ENCODE assay signal across 18 cellular contexts in the genomic region with DNA sequence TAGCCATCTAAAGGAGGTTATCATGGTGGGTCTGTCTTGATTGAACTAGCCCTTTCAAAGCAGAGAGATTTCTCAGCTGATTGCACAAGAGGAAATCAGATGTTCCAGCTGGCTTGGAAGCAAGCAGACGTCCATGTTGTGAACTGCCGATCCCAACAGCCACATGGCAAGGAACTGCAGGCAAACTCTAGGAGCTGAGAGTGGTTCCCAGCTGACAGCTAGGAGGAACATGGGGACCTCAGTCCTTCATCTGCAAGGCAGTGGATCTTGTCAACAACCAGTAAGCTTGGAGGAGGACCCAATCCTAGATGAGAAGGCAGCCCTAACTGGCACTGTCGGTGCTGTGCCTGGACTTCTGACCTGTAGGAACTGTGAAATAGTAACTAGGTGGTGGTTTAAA. TPM values are rescaled to one million over a fixed set of nuclear protein-coding genes. Genes with fewer than 3 reads are reported as not detected.
DNase-seq lines count a peak whose midpoint lies in the region; ATAC-seq and TF ChIP-seq lines count a peak whose summit lies in the region.
"Had no signal": no experiment of that assay in that cellular context is flagged by ENCODE, and none has a peak within 500 bp of the region (broad histone marks: within the 10 kb centered on the region; RNA-seq: fewer than 3 reads in every experiment).

No MANE protein-coding gene starts in this region.

- no peaks in the 10 kb centered on the region for H3K9me3 ChIP-seq in CD4-positive, alpha-beta T cell (ENCODE audit: control insufficient read depth, low read length)
- H3K9me3 ChIP-seq in sigmoid colon (no peaks in the 10 kb centered on the region), thyroid gland (no peaks in the 10 kb centered on the region)
- H3K9me3 ChIP-seq: ovary, upper lobe of left lung had no signal

- no peak for TF ChIP-seq EP300 in sigmoid colon (IDR thresholded peaks at IDR 0.05)

- H3K4me1 ChIP-seq in sigmoid colon = peaks cover 0 to 50% (median 31%) of the 10 kb centered on the region in 4 donors
- H3K4me1 ChIP-seq in thyroid gland = peaks cover 34 to 48% of the 10 kb centered on the region in 2 donors

- no peaks in the 10 kb centered on the region for H3K27me3 ChIP-seq in CD4-positive, alpha-beta T cell (ENCODE audit: control insufficient read depth, insufficient read depth, low read length)
- H3K27me3 ChIP-seq in sigmoid colon (no peaks in the 10 kb centered on the region), thyroid gland (no peaks in the 10 kb centered on the region)
- H3K27me3 ChIP-seq: ovary, upper lobe of left lung had no signal

- ATAC-seq in CD4-positive, alpha-beta T cell (ENCODE audit: poor library complexity) = no peak
- ATAC-seq in left ventricle myocardium superior = peak; percentile 53
- ATAC-seq: activated T-helper 17 cell treated with anti-CD3 and anti-CD28 coated beads, Interleukin-2, amount 50 U/mL, for 72 hours had no signal

- TF ChIP-seq CTCF in CD4-positive, alpha-beta T cell (IDR thresholded peaks at IDR 0.05) = no peak
- no peak for TF ChIP-seq CTCF in sigmoid colon (IDR thresholded peaks at IDR 0.05)
- no peak for TF ChIP-seq CTCF in Calu3 (IDR thresholded peaks at IDR 0.05; ENCODE audit: unreplicated experiment)
- TF ChIP-seq CTCF in thyroid gland (IDR thresholded peaks at IDR 0.05) = no peak

- WGBS in sigmoid colon, 2 donors = 8 to 44% methylated on average over 3 of the region's 3 CpGs
- WGBS in thyroid gland, 2 donors = 38 to 42% methylated on average over 3 of the region's 3 CpGs

- peaks cover 66% of the 10 kb centered on the region for H3K4me1 Mint-ChIP-seq in CD4-positive, alpha-beta T cell (ENCODE audit: low read depth)
- H3K4me1 Mint-ChIP-seq in activated CD4-positive, alpha-beta memory T cell treated with anti-CD3 and anti-CD28 coated beads, Interleukin-2, amount 10 ng/mL, durations not matched to agents 7 days and 5 days = peaks cover under 1% of the 10 kb centered on the region
- H3K4me1 Mint-ChIP-seq in Calu3 (ENCODE audit: low read depth, unreplicated experiment) = peaks cover 51% of the 10 kb centered on the region

- H3K4me3 ChIP-seq in sigmoid colon (no peak overlapping the region), thyroid gland (replicated peaks in 1 of 3) (no peak overlapping the region)
- H3K4me3 ChIP-seq: ovary, upper lobe of left lung had no signal

- BruUV-seq in Calu3 (replicated peaks; lab: Mats Ljungman, UMichigan) = no TSS peak

- H3K36me3 ChIP-seq in sigmoid colon (peaks cover 0 to 5% (median 0%) of the 10 kb centered on the region in 4 donors), thyroid gland (no peaks in the 10 kb centered on the region)
- H3K36me3 ChIP-seq: ovary had no signal

- H3K27me3 Mint-ChIP-seq in CD4-positive, alpha-beta T cell = no peaks in the 10 kb centered on the region
- H3K27me3 Mint-ChIP-seq in activated CD4-positive, alpha-beta memory T cell treated with anti-CD3 and anti-CD28 coated beads, Interleukin-2, amount 10 ng/mL, durations not matched to agents 7 days and 5 days = peaks cover under 1% of the 10 kb centered on the region
- H3K27me3 Mint-ChIP-seq in Calu3 (ENCODE audit: unreplicated experiment) = no peaks in the 10 kb centered on the region
- H3K27me3 Mint-ChIP-seq: activated T-helper 17 cell treated with anti-CD3 and anti-CD28 coated beads, Interleukin-2, amount 50 U/mL, for 72 hours had no signal

- H3K27ac Mint-ChIP-seq in CD4-positive, alpha-beta T cell = peak overlapping the region; percentile 16
- no peak overlapping the region for H3K27ac Mint-ChIP-seq in activated CD4-positive, alpha-beta memory T cell treated with anti-CD3 and anti-CD28 coated beads, Interleukin-2, amount 10 ng/mL, durations not matched to agents 7 days and 5 days
- H3K27ac Mint-ChIP-seq in Calu3 (ENCODE audit: unreplicated experiment) = no peak overlapping the region
- H3K27ac Mint-ChIP-seq: activated T-helper 17 cell treated with anti-CD3 and anti-CD28 coated beads, Interleukin-2, amount 50 U/mL, for 72 hours had no signal

- no peak overlapping the region for H3K27ac ChIP-seq in CD4-positive, alpha-beta T cell (ENCODE audit: low read depth, low read length)
- H3K27ac ChIP-seq in sigmoid colon (peak overlapping the region in 3 of 4 donors; percentile 7 to 25 (median 12)), thyroid gland (no peak overlapping the region)
- H3K27ac ChIP-seq: C4-2B, ovary had no signal

- TF ChIP-seq POLR2A in sigmoid colon (IDR thresholded peaks at IDR 0.05) (no peak), thyroid gland (IDR thresholded peaks at IDR 0.05) (no peak)

- CTCF ChIA-PET in CD4-positive, alpha-beta T cell (lab: Charles Lee) = interaction anchor here (3.7 kb wide), 1 partner anchor 12 kb away, joined by 13 read pairs; no protein-coding TSS in a partner anchor
- CTCF ChIA-PET in activated CD4-positive, alpha-beta memory T cell treated with anti-CD3 and anti-CD28 coated beads, Interleukin-2, amount 10 ng/mL, durations not matched to agents 7 days and 5 days (lab: Charles Lee) = interaction anchor here (0.6 to 3.6 kb wide), 2 partner anchors 11 to 19 kb away, joined by 3 to 16 read pairs; no protein-coding TSS in a partner anchor
- CTCF ChIA-PET in Calu3 (lab: Charles Lee) = no interaction called here

- no peak for DNase-seq in CD4-positive, alpha-beta T cell
- DNase-seq in amniotic epithelial cell (ENCODE audit: low read depth) = peak; percentile 58
- DNase-seq in left ventricle myocardium superior = no peak
- DNase-seq in sigmoid colon = peak; percentile 77
- no peak for DNase-seq in activated CD4-positive, alpha-beta memory T cell treated with anti-CD3 and anti-CD28 coated beads, Interleukin-2, amount 10 ng/mL, durations not matched to agents 7 days and 5 days
- DNase-seq in HK-2 (ENCODE audit: unreplicated experiment) = no peak
- no peak for DNase-seq in Calu3
- no peak for DNase-seq in thyroid gland
- DNase-seq: activated CD4-positive, alpha-beta T cell treated with anti-CD3 and anti-CD28 coated beads for 4 hours; GDM1; KG1; NCI-H187 treated with DMSO at 0.1 percent for 48 hours; NCI-H524 treated with DMSO at 0.1 percent for 48 hours; ovary; upper lobe of left lung had no signal

- POLR2A ChIA-PET in CD4-positive, alpha-beta T cell (lab: Charles Lee) = no interaction called here
- POLR2A ChIA-PET in activated CD4-positive, alpha-beta memory T cell treated with anti-CD3 and anti-CD28 coated beads, Interleukin-2, amount 10 ng/mL, durations not matched to agents 7 days and 5 days (lab: Charles Lee) = interaction anchor here (1.0 kb wide), 1 partner anchor 11 kb away, joined by 3 read pairs; no protein-coding TSS in a partner anchor

- peaks cover 22% of the 10 kb centered on the region for H3K36me3 Mint-ChIP-seq in CD4-positive, alpha-beta T cell (ENCODE audit: low read depth)
- H3K36me3 Mint-ChIP-seq in activated CD4-positive, alpha-beta memory T cell treated with anti-CD3 and anti-CD28 coated beads, Interleukin-2, amount 10 ng/mL, durations not matched to agents 7 days and 5 days (ENCODE audit: low read depth) = peaks cover 4% of the 10 kb centered on the region
- H3K36me3 Mint-ChIP-seq in Calu3 (ENCODE audit: insufficient read depth, unreplicated experiment) = peaks cover 7% of the 10 kb centered on the region

- intact Hi-C loops in CD4-positive, alpha-beta T cell (cut with DNase I, micrococcal nuclease) = no loop called here
- intact Hi-C loops in left ventricle myocardium superior (cut with micrococcal nuclease) (no loop called here), sigmoid colon (cut with DNase I) (no loop called here), Calu3 (cut with micrococcal nuclease; ENCODE audit: unreplicated experiment) (no loop called here), thyroid gland (cut with DNase I) (no loop called here)

- H3K4me3 Mint-ChIP-seq in CD4-positive, alpha-beta T cell = no peak overlapping the region
- no peak overlapping the region for H3K4me3 Mint-ChIP-seq in activated CD4-positive, alpha-beta memory T cell treated with anti-CD3 and anti-CD28 coated beads, Interleukin-2, amount 10 ng/mL, durations not matched to agents 7 days and 5 days
- no peak overlapping the region for H3K4me3 Mint-ChIP-seq in Calu3 (ENCODE audit: low read depth, unreplicated experiment)
- H3K4me3 Mint-ChIP-seq: activated T-helper 17 cell treated with anti-CD3 and anti-CD28 coated beads, Interleukin-2, amount 50 U/mL, for 72 hours had no signal

- H3K9me3 Mint-ChIP-seq in CD4-positive, alpha-beta T cell = no peaks in the 10 kb centered on the region
- H3K9me3 Mint-ChIP-seq in activated CD4-positive, alpha-beta memory T cell treated with anti-CD3 and anti-CD28 coated beads, Interleukin-2, amount 10 ng/mL, durations not matched to agents 7 days and 5 days = no peaks in the 10 kb centered on the region
- H3K9me3 Mint-ChIP-seq in Calu3 (ENCODE audit: low read depth, unreplicated experiment) = no peaks in the 10 kb centered on the region
- H3K9me3 Mint-ChIP-seq: activated T-helper 17 cell treated with anti-CD3 and anti-CD28 coated beads, Interleukin-2, amount 50 U/mL, for 72 hours had no signal

RNA-seq across cellular contexts. Expression of gene ACVR1B, which starts 7.7 kb away (rescaled TPM):
- 10 to 100 TPM; 14.2 to 14.5 TPM for total RNA-seq in CD4-positive, alpha-beta T cell
- total RNA-seq in left ventricle myocardium superior (11.2 TPM), sigmoid colon (1 to 10 TPM; 7.2 to 9.8 (median 8.6) TPM), Calu3 (2022) (16.3 and 17.3 TPM in 2 replicates), thyroid gland (10 to 100 TPM; 13.7 to 19.9 (median 19.2) TPM)
- 10 to 100 TPM; 10.8 to 30.7 (median 11.1) TPM for polyA plus RNA-seq in sigmoid colon
- 1 to 10 TPM; 4.5 to 5.2 TPM for total RNA-seq in activated CD4-positive, alpha-beta memory T cell treated with anti-CD3 and anti-CD28 coated beads, Interleukin-2, amount 10 ng/mL, durations not matched to agents 7 days and 5 days

RNA-seq across cellular contexts. Expression of gene TAMALIN, which starts 47.5 kb away (rescaled TPM):
- total RNA-seq in CD4-positive, alpha-beta T cell = 100 to 1,000 TPM; 495 to 525 TPM
- total RNA-seq in left ventricle myocardium superior (22.2 TPM), sigmoid colon (10 to 100 TPM in 2 of 4 donors, 1 to 10 TPM in 2; 9.2 to 11.1 (median 10.1) TPM), Calu3 (2022) (0.34 TPM in 1 of 2 replicates, not detected in the other), thyroid gland (10 to 100 TPM in 3 of 4 donors, 1 to 10 TPM in 1; 9.8 to 20.8 (median 14.5) TPM)
- 10 to 100 TPM in 1 of 3 donors, 1 to 10 TPM in 2; 4.2 to 17.0 (median 4.9) TPM for polyA plus RNA-seq in sigmoid colon
- 1 to 10 TPM; 5.8 to 7.4 TPM for total RNA-seq in activated CD4-positive, alpha-beta memory T cell treated with anti-CD3 and anti-CD28 coated beads, Interleukin-2, amount 10 ng/mL, durations not matched to agents 7 days and 5 days

RNA-seq across cellular contexts. Expression of gene ACVRL1, which starts 51.9 kb away (rescaled TPM):
- total RNA-seq in CD4-positive, alpha-beta T cell = not detected
- total RNA-seq in left ventricle myocardium superior (31.7 TPM), sigmoid colon (100 to 1,000 TPM in 1 of 4 donors, 10 to 100 TPM in 3; 63.0 to 113 (median 70.9) TPM), Calu3 (2022) (0.44 TPM in 1 of 2 replicates, not detected in the other), thyroid gland (100 to 1,000 TPM in 2 of 4 donors, 10 to 100 TPM in 2; 61.9 to 133 (median 84.2) TPM)
- polyA plus RNA-seq in sigmoid colon = 10 to 100 TPM; 12.5 to 83.6 (median 24.6) TPM
- total RNA-seq in activated CD4-positive, alpha-beta memory T cell treated with anti-CD3 and anti-CD28 coated beads, Interleukin-2, amount 10 ng/mL, durations not matched to agents 7 days and 5 days = not detected
- total RNA-seq: activated T-helper 17 cell treated with anti-CD3 and anti-CD28 coated beads, Interleukin-2, amount 50 U/mL, for 72 hours; T-helper 1 cell treated with Interleukin-12 subunit alpha and Interleukin-12 subunit beta and Interleukin-4 antibody, amounts not matched to agents 30 ng/mL and 1 ng/mL, for 36 hours had no signal

Comparison
In these comparisons a context has a peak if more than half of its experiments do, and no peak if none do; other contexts are left out.
1. DNase-seq: peak in amniotic epithelial cell (single experiment) and sigmoid colon (single experiment); none in CD4-positive, alpha-beta T cell (0 of 10), left ventricle myocardium superior (single experiment), activated CD4-positive, alpha-beta memory T cell treated with anti-CD3 and anti-CD28 coated beads, Interleukin-2, amount 10 ng/mL, durations not matched to agents 7 days and 5 days (single experiment), HK-2 (single experiment), Calu3 (single experiment) and thyroid gland (0 of 2).
2. H3K27ac ChIP-seq: peak in sigmoid colon (3 of 4); none in CD4-positive, alpha-beta T cell (single experiment) and thyroid gland (0 of 3).
3. RNA of gene TAMALIN, which starts 47.5 kb away (total RNA-seq): 495 to 525 TPM in CD4-positive, alpha-beta T cell; 22.2 TPM in left ventricle myocardium superior (single experiment), 9.8 to 20.8 TPM in thyroid gland, 9.2 to 11.1 TPM in sigmoid colon, 5.8 to 7.4 TPM in activated CD4-positive, alpha-beta memory T cell treated with anti-CD3 and anti-CD28 coated beads, Interleukin-2, amount 10 ng/mL, durations not matched to agents 7 days and 5 days and 0.34 TPM in Calu3; every median in the first group is over 10 times any median in the second.
4. RNA of gene ACVRL1, which starts 51.9 kb away (total RNA-seq): 61.9 to 133 TPM in thyroid gland, 63.0 to 113 TPM in sigmoid colon and 31.7 TPM in left ventricle myocardium superior (single experiment); not detected in CD4-positive, alpha-beta T cell, 0.44 TPM in Calu3 and not detected in activated CD4-positive, alpha-beta memory T cell treated with anti-CD3 and anti-CD28 coated beads, Interleukin-2, amount 10 ng/mL, durations not matched to agents 7 days and 5 days; every median in the first group is over 10 times any median in the second.